Comparison of ENCODE assay signal across 13 cellular contexts in genomic region chr4:147739239-147739823, GRCh38.
"Had no signal": no experiment of that assay in that cellular context is flagged by ENCODE, and none has a peak within 500 bp of the region (broad histone marks: within the 10 kb centered on the region; RNA-seq: fewer than 3 reads in every experiment).

No MANE protein-coding gene starts in this region.

- H3K9me3 Mint-ChIP-seq: activated CD4-positive, alpha-beta memory T cell treated with anti-CD3 and anti-CD28 coated beads for 36 hours; activated T-cell treated with anti-CD3 and anti-CD28 coated beads, Interleukin-2, amount 50 U/mL, for 4 hours; nephron had no signal

- DNase-seq: activated CD4-positive, alpha-beta memory T cell treated with anti-CD3 and anti-CD28 coated beads for 36 hours; activated CD4-positive, alpha-beta T cell treated with anti-CD3 and anti-CD28 coated beads for 36 hours; activated effector memory CD4-positive, alpha-beta T cell treated with Interleukin-2 at 50 U/mL for 16 hours; activated naive CD4-positive, alpha-beta T cell treated with anti-CD3 and anti-CD28 coated beads, Interleukin-2, amount 50 U/mL, for 16 hours; activated T-cell treated with anti-CD3 and anti-CD28 coated beads, Interleukin-2, amount 50 U/mL, for 4 hours; head of caudate nucleus; nucleus accumbens; right lobe of liver; stimulated activated naive CD8-positive, alpha-beta T cell treated with anti-CD3 and anti-CD28 coated beads, Interleukin-15, Interleukin-2, amounts not matched to agents 100 U/mL and 50 U/mL, for 24 hours; T-helper 17 cell had no signal

- H3K4me3 ChIP-seq: right lobe of liver had no signal

- H3K27ac Mint-ChIP-seq: activated CD4-positive, alpha-beta memory T cell treated with anti-CD3 and anti-CD28 coated beads for 36 hours; activated CD4-positive, alpha-beta T cell treated with anti-CD3 and anti-CD28 coated beads for 36 hours; nephron; progenitor cell of endocrine pancreas; T-helper 17 cell had no signal

- ATAC-seq: activated CD4-positive, alpha-beta T cell treated with anti-CD3 and anti-CD28 coated beads for 36 hours; activated T-cell treated with anti-CD3 and anti-CD28 coated beads, Interleukin-2, amount 50 U/mL, for 4 hours; right lobe of liver; stimulated activated naive CD8-positive, alpha-beta T cell treated with anti-CD3 and anti-CD28 coated beads, Interleukin-15, Interleukin-2, amounts not matched to agents 100 U/mL and 50 U/mL, for 24 hours; T-helper 17 cell had no signal

- H3K27me3 Mint-ChIP-seq: activated CD4-positive, alpha-beta memory T cell treated with anti-CD3 and anti-CD28 coated beads for 36 hours; activated CD4-positive, alpha-beta T cell treated with anti-CD3 and anti-CD28 coated beads for 36 hours; T-helper 17 cell had no signal

- H3K4me1 ChIP-seq: right lobe of liver had no signal

- H3K36me3 Mint-ChIP-seq: activated CD4-positive, alpha-beta memory T cell treated with anti-CD3 and anti-CD28 coated beads for 36 hours had no signal

- H3K36me3 ChIP-seq: right lobe of liver had no signal

- H3K27ac ChIP-seq: epithelial cell of prostate, right lobe of liver had no signal

- H3K4me3 Mint-ChIP-seq: activated CD4-positive, alpha-beta memory T cell treated with anti-CD3 and anti-CD28 coated beads for 36 hours; activated CD4-positive, alpha-beta T cell treated with anti-CD3 and anti-CD28 coated beads for 36 hours; activated T-cell treated with anti-CD3 and anti-CD28 coated beads, Interleukin-2, amount 50 U/mL, for 4 hours; nephron had no signal

- H3K27me3 ChIP-seq: right lobe of liver had no signal
